ENCODE assay signal across 8 cellular contexts in genomic region chr1:25695066-25695990, GRCh38.
DNase-seq lines count a peak whose midpoint lies in the region; ATAC-seq and TF ChIP-seq lines count a peak whose summit lies in the region.
"Had no signal": no experiment of that assay in that cellular context is flagged by ENCODE, and none has a peak within 500 bp of the region (broad histone marks: within the 10 kb centered on the region; RNA-seq: fewer than 3 reads in every experiment).

No MANE protein-coding gene starts in this region.

- H3K27ac ChIP-seq in prostate gland = peak overlapping the region; percentile 31 to 64

- H3K4me1 ChIP-seq in prostate gland (replicated peaks) = peaks cover 3% of the 10 kb centered on the region

- H3K36me3 ChIP-seq in H7 (replicated peaks; ENCODE audit: control insufficient read depth, insufficient read depth, low read length) (no peaks in the 10 kb centered on the region), prostate gland (no peaks in the 10 kb centered on the region)

- ATAC-seq in T-helper 17 cell (no peak), GM18907 (IDR thresholded peaks at IDR 0.05; ENCODE audit: unreplicated experiment) (no peak)

- no peak for TF ChIP-seq CTCF in prostate gland (IDR thresholded peaks at IDR 0.05)
- no peak for TF ChIP-seq CTCF in GM13976 (IDR thresholded peaks at IDR 0.05; ENCODE audit: borderline replicate concordance, control extremely low read depth, extremely low read depth, insufficient read depth, missing control alignments)

- peak overlapping the region; percentile 16 for H3K27ac Mint-ChIP-seq in T-helper 17 cell
- H3K27ac Mint-ChIP-seq: T-helper 1 cell treated with Interleukin-12 subunit alpha and Interleukin-12 subunit beta and Interleukin-4 antibody, amounts not matched to agents 30 μg/mL and 1 μg/mL, for 36 hours had no signal

- in situ Hi-C loops in GM13976 (cut with MboI; ENCODE audit: low sequenced_read_pairs, unreplicated experiment) = no loop called here

- DNase-seq in H7 (peak; percentile 73), T-helper 17 cell (no peak), glomerular visceral epithelial cell (ENCODE audit: extremely low spot score) (peak; percentile 53), prostate gland (ENCODE audit: low spot score) (peak; percentile 50), GM13976 (ENCODE audit: low spot score) (no peak)
- DNase-seq in effector CD4-positive, alpha-beta T cell = no peak

- WGBS in prostate gland = 76% methylated on average over 22 of the region's 22 CpGs

- intact Hi-C loops in prostate gland (cut with DNase I) = loop anchor here (2.0 to 10.0 kb wide), 4 partner anchors 37 to 99 kb away; partner anchors contain the start of gene MAN1C1

- no peaks in the 10 kb centered on the region for H3K27me3 ChIP-seq in H7 (ENCODE audit: control insufficient read depth, insufficient read depth, low read length)
- no peaks in the 10 kb centered on the region for H3K27me3 ChIP-seq in prostate gland (replicated peaks; ENCODE audit: insufficient read depth)

- H3K4me3 Mint-ChIP-seq in T-helper 17 cell = no peak overlapping the region
- H3K4me3 Mint-ChIP-seq: T-helper 1 cell treated with Interleukin-12 subunit alpha and Interleukin-12 subunit beta and Interleukin-4 antibody, amounts not matched to agents 30 μg/mL and 1 μg/mL, for 36 hours had no signal

- H3K4me1 Mint-ChIP-seq in T-helper 17 cell = peaks cover 22% of the 10 kb centered on the region

- H3K36me3 Mint-ChIP-seq in T-helper 17 cell (ENCODE audit: low read depth) = no peaks in the 10 kb centered on the region

- H3K4me3 ChIP-seq in H7 (ENCODE audit: insufficient read depth, low read depth, low read length) (no peak overlapping the region), prostate gland (no peak overlapping the region)

- H3K27me3 Mint-ChIP-seq in T-helper 17 cell = no peaks in the 10 kb centered on the region

- no peaks in the 10 kb centered on the region for H3K9me3 ChIP-seq in T-helper 17 cell (ENCODE audit: control insufficient read depth, low read length, poor library complexity, severe bottlenecking)
- no peaks in the 10 kb centered on the region for H3K9me3 ChIP-seq in prostate gland

- TF ChIP-seq POLR2A in prostate gland (IDR thresholded peaks at IDR 0.05) = no peak

Comparison
In these comparisons a context has a peak if more than half of its experiments do, and no peak if none do; other contexts are left out.
1. DNase-seq: peak in H7 (single experiment), glomerular visceral epithelial cell (single experiment) and prostate gland (single experiment); none in T-helper 17 cell (0 of 3), GM13976 (single experiment) and effector CD4-positive, alpha-beta T cell (single experiment).